12 cellular contexts compared by ENCODE assay signal in genomic region chr11:114091791-114092397, GRCh38. TPM values are rescaled to one million over a fixed set of nuclear protein-coding genes. Genes with fewer than 3 reads are reported as not detected.
DNase-seq lines count a peak whose midpoint lies in the region; ATAC-seq, FAIRE-seq and TF ChIP-seq lines count a peak whose summit lies in the region.
"Had no signal": no experiment of that assay in that cellular context is flagged by ENCODE, and none has a peak within 500 bp of the region (broad histone marks: within the 10 kb centered on the region; RNA-seq: fewer than 3 reads in every experiment).

No MANE protein-coding gene starts in this region.

- H3K9me1 ChIP-seq in endothelial cell of umbilical vein (replicated peaks; ENCODE audit: control insufficient read depth, extremely low read depth, insufficient read depth, low read length), result no peaks in the 10 kb centered on the region

- no peak for TF ChIP-seq POLR2A in endothelial cell of umbilical vein (IDR thresholded peaks at IDR 0.05; ENCODE audit: low read depth, low read length)
- no peak for TF ChIP-seq POLR2A in tibial nerve (IDR thresholded peaks at IDR 0.05)

- no peaks in the 10 kb centered on the region for H3K79me2 ChIP-seq in endothelial cell of umbilical vein (ENCODE audit: control insufficient read depth, insufficient read depth, low read length)

- peak in 1 of 2 donors; percentile 63 for TF ChIP-seq EP300 in tibial nerve (IDR thresholded peaks at IDR 0.05)

- ATAC-seq in HG03135 (IDR thresholded peaks at IDR 0.05; ENCODE audit: unreplicated experiment) (no peak), HG03571 (IDR thresholded peaks at IDR 0.05; ENCODE audit: unreplicated experiment) (no peak)
- ATAC-seq: activated T-cell treated with anti-CD3 and anti-CD28 coated beads, Interleukin-2, amount 50 U/mL, for 4 hours; GM12878 had no signal

- H3K4me3 ChIP-seq in endothelial cell of umbilical vein (replicated peaks in 1 of 3; ENCODE audit: insufficient read depth in 1 of 3, low read depth in 1 of 3, low read length in 3 of 3) (no peak overlapping the region), tibial nerve (peak overlapping the region in 2 of 4 donors; percentile 3 to 6), small intestine (ENCODE audit: low read depth in 1 of 2, low read length in 2 of 2) (no peak overlapping the region)
- H3K4me3 ChIP-seq: cardiac muscle cell, GM12878 had no signal

- peaks cover 10% of the 10 kb centered on the region for H3K36me3 Mint-ChIP-seq in neural crest cell (ENCODE audit: low read depth)

- peaks cover 29% of the 10 kb centered on the region for H3K4me1 ChIP-seq in endothelial cell of umbilical vein (ENCODE audit: control insufficient read depth, extremely low read depth, insufficient read depth, low read length)
- H3K4me1 ChIP-seq in tibial nerve, result peaks cover 0 to 95% (median 49%) of the 10 kb centered on the region in 4 donors
- peaks cover 0 to 9% of the 10 kb centered on the region in 2 donors for H3K4me1 ChIP-seq in small intestine (ENCODE audit: control insufficient read depth in 2 of 2, insufficient read depth in 1 of 2, low read depth in 1 of 2, low read length in 1 of 2)

- DNase-seq in endothelial cell of umbilical vein (ENCODE audit: low read depth, low spot score), result peak; percentile 41
- DNase-seq in neural crest cell (ENCODE audit: low read depth, low spot score), result peak; percentile 76
- no peak for DNase-seq in tibial nerve (ENCODE audit: low spot score in 2 of 2)
- no peak for DNase-seq in small intestine
- DNase-seq: activated T-cell treated with anti-CD3 and anti-CD28 coated beads, Interleukin-2, amount 50 U/mL, for 4 hours; kidney; NCI-H510A had no signal

- H3K9me3 Mint-ChIP-seq in neural crest cell, result no peaks in the 10 kb centered on the region
- H3K9me3 Mint-ChIP-seq: activated T-cell treated with anti-CD3 and anti-CD28 coated beads, Interleukin-2, amount 50 U/mL, for 4 hours had no signal

- dilution Hi-C loops in endothelial cell of umbilical vein (cut with MboI; ENCODE audit: extremely low pct_ligation_motif_present, low sequenced_read_pairs), result no loop called here

- H3K27me3 ChIP-seq in endothelial cell of umbilical vein (ENCODE audit: control insufficient read depth in 2 of 2, insufficient read depth in 2 of 2, low read length in 2 of 2) (no peaks in the 10 kb centered on the region), tibial nerve (no peaks in the 10 kb centered on the region), small intestine (ENCODE audit: control insufficient read depth in 2 of 2, insufficient read depth in 2 of 2, low read length in 2 of 2) (no peaks in the 10 kb centered on the region)
- H3K27me3 ChIP-seq: cardiac muscle cell had no signal

- H3K4me1 Mint-ChIP-seq in neural crest cell, result peaks cover 82% of the 10 kb centered on the region

- H3K4me2 ChIP-seq in endothelial cell of umbilical vein (ENCODE audit: insufficient read depth, low read length), result peak overlapping the region; percentile 42

- H3K27ac Mint-ChIP-seq in neural crest cell (ENCODE audit: unreplicated experiment), result peak overlapping the region; percentile 99

- peak overlapping the region; percentile 84 for H2AFZ ChIP-seq in endothelial cell of umbilical vein (ENCODE audit: low read depth, low read length)

- FAIRE-seq in endothelial cell of umbilical vein (lab: Jason Lieb, UNC), result peak; percentile 50
- no peak for FAIRE-seq in small intestine (lab: Jason Lieb, UNC)
- FAIRE-seq: GM12878, kidney had no signal

- H3K9me3 ChIP-seq in endothelial cell of umbilical vein (replicated peaks; ENCODE audit: control insufficient read depth, insufficient read depth, low read length), result no peaks in the 10 kb centered on the region
- no peaks in the 10 kb centered on the region for H3K9me3 ChIP-seq in tibial nerve
- H3K9me3 ChIP-seq in small intestine (ENCODE audit: control insufficient read depth, low read depth), result no peaks in the 10 kb centered on the region

- H3K27me3 Mint-ChIP-seq in neural crest cell (ENCODE audit: low read depth), result no peaks in the 10 kb centered on the region

- no peak overlapping the region for H3K9ac ChIP-seq in endothelial cell of umbilical vein (replicated peaks; ENCODE audit: extremely low read depth, insufficient read depth, low read length)

- H3K27ac ChIP-seq in VCaP, result peak overlapping the region; percentile 66; the same call in 1 of the 2 replicates
- H3K27ac ChIP-seq in endothelial cell of umbilical vein (ENCODE audit: insufficient read depth, low read depth, low read length), result peak overlapping the region; percentile 62
- H3K27ac ChIP-seq in tibial nerve, result peak overlapping the region; percentile 21 to 83 (median 64)
- no peak overlapping the region for H3K27ac ChIP-seq in small intestine (ENCODE audit: low read depth in 1 of 2, low read length in 1 of 2)
- H3K27ac ChIP-seq: cardiac muscle cell had no signal

- intact Hi-C loops in endothelial cell of umbilical vein (cut with micrococcal nuclease), result loop anchor here (1.0 kb wide), 2 partner anchors 11 to 68 kb away; no protein-coding TSS in a partner anchor

- H4K20me1 ChIP-seq in endothelial cell of umbilical vein (replicated peaks; ENCODE audit: control insufficient read depth, extremely low read depth, insufficient read depth, low read length), result no peaks in the 10 kb centered on the region

- H3K4me3 Mint-ChIP-seq in neural crest cell, result peak overlapping the region; percentile 81
- H3K4me3 Mint-ChIP-seq: activated T-cell treated with anti-CD3 and anti-CD28 coated beads, Interleukin-2, amount 50 U/mL, for 4 hours had no signal

- BruUV-seq in endothelial cell of umbilical vein (replicated peaks; lab: Mats Ljungman, UMichigan), result no TSS peak

- POLR2A ChIA-PET in endothelial cell of umbilical vein (lab: Charles Lee), result no interaction called here

- TF ChIP-seq CTCF in VCaP (conservative IDR thresholded peaks at IDR 0.05) (no peak), endothelial cell of umbilical vein (IDR thresholded peaks at IDR 0.05; ENCODE audit: extremely low read depth in 1 of 2, insufficient read depth in 1 of 2, low read depth in 1 of 2, low read length in 2 of 2) (no peak), neural crest cell (conservative IDR thresholded peaks at IDR 0.05) (no peak), tibial nerve (IDR thresholded peaks at IDR 0.05) (no peak)

- H3K36me3 ChIP-seq in endothelial cell of umbilical vein (ENCODE audit: control insufficient read depth in 2 of 2, extremely low read depth in 1 of 2, insufficient read depth in 2 of 2, low read length in 2 of 2), result no peaks in the 10 kb centered on the region
- peaks cover 0 to 54% (median 0%) of the 10 kb centered on the region in 3 donors for H3K36me3 ChIP-seq in tibial nerve
- no peaks in the 10 kb centered on the region for H3K36me3 ChIP-seq in small intestine (ENCODE audit: control insufficient read depth in 2 of 2, insufficient read depth in 2 of 2, low read length in 2 of 2)
- H3K36me3 ChIP-seq: cardiac muscle cell had no signal

- CTCF ChIA-PET in endothelial cell of umbilical vein (lab: Charles Lee), result no interaction called here

- WGBS in tibial nerve, 2 donors, result 43 to 45% methylated on average over 13 to 14 of the region's 15 CpGs
- 80 to 86% (median 83%) methylated on average over 15 of the region's 15 CpGs for WGBS in small intestine, 3 donors

TF ChIP-seq in endothelial cell of umbilical vein, 7 proteins besides CTCF, POLR2A, EP300 and RAD21:
- TF ChIP-seq JUN (IDR thresholded peaks at IDR 0.05; ENCODE audit: borderline replicate concordance, insufficient read depth, insufficient read length, low read depth) (no peak), MYC (IDR thresholded peaks at IDR 0.05; ENCODE audit: low read depth, low read length) (no peak), POLR2AphosphoS5 (IDR thresholded peaks at IDR 0.05; ENCODE audit: insufficient read depth, low read depth, low read length) (no peak), FOS (IDR thresholded peaks at IDR 0.05; ENCODE audit: borderline replicate concordance, insufficient read depth, low read length) (no peak), GATA2 (IDR thresholded peaks at IDR 0.05; ENCODE audit: insufficient read depth, insufficient read length, low read depth, low read length) (no peak), EZH2 (IDR thresholded peaks at IDR 0.05; ENCODE audit: borderline replicate concordance, low read depth, low read length, severe bottlenecking) (no peak), MAX (IDR thresholded peaks at IDR 0.05; ENCODE audit: insufficient read depth, insufficient read length) (no peak)
TF ChIP-seq in endothelial cell of umbilical vein: peak in this region for 0.

RNA-seq across cellular contexts. Expression of gene ZBTB16, which starts 32.4 kb away (rescaled TPM):
- total RNA-seq in endothelial cell of umbilical vein (19.5 and 20.3 TPM in 2 replicates), neural crest cell (36.6 and 39.4 TPM in 2 replicates), tibial nerve (100 to 1,000 TPM; 405 to 756 (median 580) TPM)
- polyA plus RNA-seq in endothelial cell of umbilical vein (9.8 and 16.7 TPM in 2 replicates), small intestine (10 to 100 TPM in 2 of 3 donors, 1 to 10 TPM in 1; 7.8 to 32.4 (median 27.1) TPM)
- polyA plus RNA-seq in endothelial cell of umbilical vein (2011; cell fraction: cytosol; rRNA removed), result 6.6 and 8.0 TPM in 2 replicates
- polyA plus RNA-seq in endothelial cell of umbilical vein (2011; cell fraction: nucleus; rRNA removed), result 25.1 and 34.1 TPM in 2 replicates
- 2.9 and 8.0 TPM in 2 replicates for polyA plus RNA-seq in endothelial cell of umbilical vein (2012)
- 63.9 and 64.1 TPM in 2 replicates for polyA minus RNA-seq in endothelial cell of umbilical vein
- not detected for polyA minus RNA-seq in endothelial cell of umbilical vein (2011; cell fraction: cytosol; rRNA and poly(A)+ RNA removed)
- 48.0 and 80.7 TPM in 2 replicates for polyA minus RNA-seq in endothelial cell of umbilical vein (2011; cell fraction: nucleus; rRNA and poly(A)+ RNA removed)
- polyA plus RNA-seq: GM12878 had no signal

Comparison
In these comparisons a context has a peak if more than half of its experiments do, and no peak if none do; other contexts are left out.
1. H3K27ac ChIP-seq: peak in VCaP (single experiment), endothelial cell of umbilical vein (single experiment) and tibial nerve (4 of 4); none in small intestine (0 of 2).
2. DNase-seq: peak in endothelial cell of umbilical vein (single experiment) and neural crest cell (single experiment); none in tibial nerve (0 of 2) and small intestine (single experiment).
3. RNA of gene ZBTB16, which starts 32.4 kb away (total RNA-seq): 405 to 756 TPM in tibial nerve; 36.6 to 39.4 TPM in neural crest cell and 19.5 to 20.3 TPM in endothelial cell of umbilical vein; every median in the first group is over 10 times any median in the second.